ENCODE assay signal across 1 cellular context in the genomic region with DNA sequence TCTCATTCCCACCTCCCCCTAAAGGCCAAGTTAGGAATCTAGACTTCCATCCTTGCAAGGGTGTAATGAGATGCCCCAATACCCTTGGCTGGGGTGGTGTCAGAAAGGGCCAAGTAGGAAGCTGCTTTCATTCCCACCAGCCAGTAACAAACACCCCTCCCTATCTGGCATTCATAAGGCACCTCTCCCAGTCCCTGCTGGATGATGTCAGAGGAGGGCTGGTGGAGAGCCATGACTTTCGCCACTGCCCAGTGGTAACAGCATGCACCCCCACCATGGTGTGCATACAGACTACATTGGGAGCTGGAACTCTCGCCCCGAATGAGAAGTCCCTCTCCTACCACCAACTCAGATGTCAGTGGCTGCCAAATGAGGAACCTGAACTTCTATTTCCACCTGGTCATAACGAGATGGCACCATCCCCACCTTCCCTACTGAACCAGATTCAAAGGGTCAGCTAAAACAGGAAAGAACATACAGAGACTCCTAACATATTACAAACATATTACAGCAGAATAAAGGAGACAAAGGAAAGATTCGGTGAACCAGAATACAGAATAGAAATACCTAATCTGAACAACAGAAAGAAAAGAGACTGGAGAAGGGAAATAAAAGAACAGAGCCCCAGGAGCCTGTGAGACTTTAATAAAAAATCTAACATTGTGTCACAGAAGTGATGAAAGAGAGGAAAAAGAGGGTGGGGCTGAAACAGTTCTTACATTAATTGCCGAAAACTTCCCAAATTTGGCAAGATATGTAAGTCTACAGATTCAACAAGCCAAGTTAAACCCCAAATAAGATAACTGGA.
TF ChIP-seq lines count a peak whose summit lies in the region.

No MANE protein-coding gene starts in this region.

TF ChIP-seq in IMR-90, 13 proteins besides CTCF, POLR2A, EP300 and RAD21:
- TF ChIP-seq MAZ (IDR thresholded peaks at IDR 0.05; ENCODE audit: borderline replicate concordance, low read depth, low read length) = no peak
- no peak for TF ChIP-seq MAFK (IDR thresholded peaks at IDR 0.05; ENCODE audit: low read depth, low read length)
- TF ChIP-seq RFX5 (IDR thresholded peaks at IDR 0.05; ENCODE audit: low read depth, low read length) = no peak
- no peak for TF ChIP-seq FOS (IDR thresholded peaks at IDR 0.05; ENCODE audit: low read depth, low read length)
- TF ChIP-seq BHLHE40 (IDR thresholded peaks at IDR 0.05; ENCODE audit: low read depth, low read length) = no peak
- TF ChIP-seq RCOR1 (IDR thresholded peaks at IDR 0.05; ENCODE audit: insufficient replicate concordance, low read length) = no peak
- TF ChIP-seq CHD1 (IDR thresholded peaks at IDR 0.05; ENCODE audit: low read depth, low read length) = no peak
- TF ChIP-seq, protein P1, sequence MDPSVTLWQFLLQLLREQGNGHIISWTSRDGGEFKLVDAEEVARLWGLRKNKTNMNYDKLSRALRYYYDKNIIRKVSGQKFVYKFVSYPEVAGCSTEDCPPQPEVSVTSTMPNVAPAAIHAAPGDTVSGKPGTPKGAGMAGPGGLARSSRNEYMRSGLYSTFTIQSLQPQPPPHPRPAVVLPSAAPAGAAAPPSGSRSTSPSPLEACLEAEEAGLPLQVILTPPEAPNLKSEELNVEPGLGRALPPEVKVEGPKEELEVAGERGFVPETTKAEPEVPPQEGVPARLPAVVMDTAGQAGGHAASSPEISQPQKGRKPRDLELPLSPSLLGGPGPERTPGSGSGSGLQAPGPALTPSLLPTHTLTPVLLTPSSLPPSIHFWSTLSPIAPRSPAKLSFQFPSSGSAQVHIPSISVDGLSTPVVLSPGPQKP (IDR thresholded peaks at IDR 0.05; ENCODE audit: borderline replicate concordance, low read depth, low read length) = no peak
- TF ChIP-seq MXI1 (IDR thresholded peaks at IDR 0.05; ENCODE audit: borderline replicate concordance, low read depth, low read length) = no peak
- no peak for TF ChIP-seq CEBPB (IDR thresholded peaks at IDR 0.05; ENCODE audit: low read depth, low read length)
- TF ChIP-seq, protein P2, sequence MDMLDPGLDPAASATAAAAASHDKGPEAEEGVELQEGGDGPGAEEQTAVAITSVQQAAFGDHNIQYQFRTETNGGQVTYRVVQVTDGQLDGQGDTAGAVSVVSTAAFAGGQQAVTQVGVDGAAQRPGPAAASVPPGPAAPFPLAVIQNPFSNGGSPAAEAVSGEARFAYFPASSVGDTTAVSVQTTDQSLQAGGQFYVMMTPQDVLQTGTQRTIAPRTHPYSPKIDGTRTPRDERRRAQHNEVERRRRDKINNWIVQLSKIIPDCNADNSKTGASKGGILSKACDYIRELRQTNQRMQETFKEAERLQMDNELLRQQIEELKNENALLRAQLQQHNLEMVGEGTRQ (IDR thresholded peaks at IDR 0.05; ENCODE audit: low read depth, low read length) = no peak
- TF ChIP-seq SMC3 (IDR thresholded peaks at IDR 0.05; ENCODE audit: low read depth, low read length) = no peak
- TF ChIP-seq NFE2L2 (IDR thresholded peaks at IDR 0.05; ENCODE audit: low read depth, low read length) = no peak
